In the genomic region with DNA sequence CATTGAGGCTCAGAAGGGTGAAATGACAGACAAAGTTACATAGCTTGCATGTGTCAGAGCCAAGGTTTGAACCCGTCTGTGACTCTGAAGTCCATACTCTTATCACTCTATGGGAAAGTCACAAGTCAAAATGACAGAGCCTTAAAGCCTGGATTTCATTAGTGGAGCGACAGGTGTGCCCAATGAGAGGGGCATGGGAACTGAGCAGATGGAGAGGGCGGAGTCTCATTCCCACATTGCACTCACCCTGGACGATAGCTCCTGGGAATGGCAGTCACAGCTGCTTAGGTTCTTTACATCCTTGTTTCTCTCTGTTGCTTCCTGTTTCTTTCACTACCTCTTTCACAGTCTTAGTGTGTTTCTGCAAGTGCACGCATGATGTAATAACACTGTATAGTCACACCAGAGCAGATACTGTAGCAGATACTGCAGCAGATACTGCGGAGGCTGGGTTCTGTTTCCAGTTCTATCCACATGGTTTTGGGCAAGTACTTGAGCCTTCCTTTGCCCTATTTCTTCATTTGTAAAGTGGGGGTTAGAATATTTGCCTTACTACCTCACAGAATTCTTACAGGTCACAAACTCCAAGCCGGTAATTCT, we compare ENCODE assay signal across 21 cellular contexts.
DNase-seq lines count a peak whose midpoint lies in the region; FAIRE-seq and TF ChIP-seq lines count a peak whose summit lies in the region.
"Had no signal": no experiment of that assay in that cellular context is flagged by ENCODE, and none has a peak within 500 bp of the region (broad histone marks: within the 10 kb centered on the region; RNA-seq: fewer than 3 reads in every experiment).

No MANE protein-coding gene starts in this region.

- H3K27me3 ChIP-seq in WERI-Rb-1 (ENCODE audit: insufficient read depth, low read depth, severe bottlenecking) = peaks cover 58% of the 10 kb centered on the region
- H3K27me3 ChIP-seq in suprapubic skin = peaks cover 11% of the 10 kb centered on the region
- peaks cover 11% of the 10 kb centered on the region for H3K27me3 ChIP-seq in A673 (replicated peaks; ENCODE audit: insufficient read depth, low read depth, low read length, poor library complexity)
- H3K27me3 ChIP-seq: adrenal gland, cardiac muscle cell, thyroid gland had no signal

- H3K4me3 ChIP-seq in WERI-Rb-1 (ENCODE audit: low read depth, low read length) (no peak overlapping the region), suprapubic skin (no peak overlapping the region), A673 (ENCODE audit: low read depth, low read length, poor library complexity, severe bottlenecking) (no peak overlapping the region)
- H3K4me3 ChIP-seq: adrenal gland, cardiac muscle cell, thyroid gland had no signal

- H3K9me3 ChIP-seq in WERI-Rb-1 (ENCODE audit: severe bottlenecking) (peaks cover 8% of the 10 kb centered on the region), suprapubic skin (no peaks in the 10 kb centered on the region), A673 (ENCODE audit: low read depth, low read length, poor library complexity, severe bottlenecking) (no peaks in the 10 kb centered on the region)
- H3K9me3 ChIP-seq: adrenal gland, thyroid gland had no signal

- TF ChIP-seq POLR2A in suprapubic skin (IDR thresholded peaks at IDR 0.05) = no peak

- H3K4me1 ChIP-seq in suprapubic skin (no peaks in the 10 kb centered on the region), A673 (ENCODE audit: insufficient read depth, low read length, poor library complexity, severe bottlenecking) (no peaks in the 10 kb centered on the region)
- H3K4me1 ChIP-seq: adrenal gland, thyroid gland had no signal

- FAIRE-seq in D721Med (lab: Jason Lieb, UNC) = no peak
- FAIRE-seq: RCC 7860, TTC549 had no signal

- H3K27ac ChIP-seq in WERI-Rb-1 = no peak overlapping the region
- no peak overlapping the region for H3K27ac ChIP-seq in suprapubic skin
- H3K27ac ChIP-seq in A673 (ENCODE audit: low read depth, low read length, poor library complexity, severe bottlenecking) = no peak overlapping the region
- H3K27ac ChIP-seq: adrenal gland, cardiac muscle cell, thyroid gland had no signal

- no TSS peak for BruUV-seq in A673 (replicated peaks; lab: Mats Ljungman, UMichigan)

- 76% methylated on average over 7 of the region's 7 CpGs for WGBS in suprapubic skin

- TF ChIP-seq EP300 in suprapubic skin (IDR thresholded peaks at IDR 0.05) = no peak

- no peak for TF ChIP-seq CTCF in WERI-Rb-1 (IDR thresholded peaks at IDR 0.05; ENCODE audit: low read depth, low read length)
- TF ChIP-seq CTCF in suprapubic skin (IDR thresholded peaks at IDR 0.05) = no peak
- no peak for TF ChIP-seq CTCF in A673 (conservative IDR thresholded peaks at IDR 0.05; ENCODE audit: low read depth, low read length)
- no peak for TF ChIP-seq CTCF in D721Med (IDR thresholded peaks at IDR 0.05; ENCODE audit: insufficient read depth, missing control alignments)

- DNase-seq in SKM-1 treated with dmso at 0.1 percent for 144 hours (lab: John Stamatoyannopoulos, UW; ENCODE audit: unreplicated experiment) (peak; percentile 22), SKM-1 (lab: John Stamatoyannopoulos, UW; ENCODE audit: unreplicated experiment) (no peak), NCI-H2171 treated with DMSO at 0.1 percent for 48 hours (lab: John Stamatoyannopoulos, UW) (peak; percentile 96), WERI-Rb-1 (peak; percentile 38), suprapubic skin (ENCODE audit: low spot score in 2 of 2) (no peak), A673 (ENCODE audit: low spot score) (no peak), D721Med (ENCODE audit: insufficient read length, low spot score) (no peak)
- DNase-seq in stimulated activated CD4-positive, alpha-beta T cell treated with anti-CD3 and anti-CD28 coated beads, Interleukin-4, amount 100 ng/mL, for 24 hours = no peak
- DNase-seq: activated CD4-positive, alpha-beta T cell treated with anti-CD3 and anti-CD28 coated beads for 4 hours; activated effector memory CD4-positive, alpha-beta T cell treated with anti-CD3 and anti-CD28 coated beads, Interleukin-2, amount 50 U/mL, for 16 hours; adrenal gland; DND-41; H7; midbrain; NCI-H1048; stimulated activated CD4-positive, alpha-beta T cell treated with anti-CD3 and anti-CD28 coated beads, Interleukin-12 subunit alpha, Interleukin-12 subunit beta, amount 100 ng/mL, for 4 hours; SW 1271; thyroid gland had no signal

- POLR2A ChIA-PET in A673 (lab: Charles Lee; ENCODE audit: low non-redundant PET) = no interaction called here

- CTCF ChIA-PET in A673 (lab: Charles Lee) = no interaction called here

- intact Hi-C loops in A673 (cut with micrococcal nuclease; ENCODE audit: unreplicated experiment) = no loop called here

- no peaks in the 10 kb centered on the region for H3K36me3 ChIP-seq in WERI-Rb-1
- H3K36me3 ChIP-seq in suprapubic skin = no peaks in the 10 kb centered on the region
- H3K36me3 ChIP-seq in A673 (ENCODE audit: insufficient read depth, low read length, poor library complexity, severe bottlenecking) = no peaks in the 10 kb centered on the region
- H3K36me3 ChIP-seq: adrenal gland, cardiac muscle cell, thyroid gland had no signal

Comparison
In these comparisons a context has a peak if more than half of its experiments do, and no peak if none do; other contexts are left out.
1. DNase-seq: peak in SKM-1 treated with dmso at 0.1 percent for 144 hours (single experiment), NCI-H2171 treated with DMSO at 0.1 percent for 48 hours (single experiment) and WERI-Rb-1 (single experiment); none in SKM-1 (single experiment), suprapubic skin (0 of 2), stimulated activated CD4-positive, alpha-beta T cell treated with anti-CD3 and anti-CD28 coated beads, Interleukin-4, amount 100 ng/mL, for 24 hours (single experiment), A673 (single experiment) and D721Med (single experiment).